13 cellular contexts compared by ENCODE assay signal in the genomic region with DNA sequence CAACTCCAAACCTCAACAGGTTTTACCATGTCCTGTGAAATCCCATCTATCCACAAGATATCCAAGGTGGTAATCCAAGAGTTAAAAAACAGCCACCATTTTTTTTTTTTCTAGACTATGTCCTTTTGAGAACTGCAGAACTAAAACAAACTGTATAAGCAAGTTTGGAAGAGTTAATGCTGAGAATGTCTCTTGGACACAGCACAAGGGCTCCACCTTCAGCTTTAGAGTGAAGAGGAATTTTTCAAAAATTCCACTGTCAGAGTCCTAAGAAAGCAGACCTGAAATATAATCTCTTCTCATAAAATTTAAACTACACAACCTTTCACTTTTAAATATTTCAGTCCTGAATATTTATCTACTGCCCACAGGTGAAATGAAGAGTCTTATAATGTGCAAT.
DNase-seq lines count a peak whose midpoint lies in the region; ATAC-seq, FAIRE-seq and TF ChIP-seq lines count a peak whose summit lies in the region.
"Had no signal": no experiment of that assay in that cellular context is flagged by ENCODE, and none has a peak within 500 bp of the region (broad histone marks: within the 10 kb centered on the region; RNA-seq: fewer than 3 reads in every experiment).

No MANE protein-coding gene starts in this region.

- H3K9me2 ChIP-seq in SK-N-SH = no peaks in the 10 kb centered on the region
- H3K9me2 ChIP-seq in PC-9 (ENCODE audit: insufficient read depth) = no peaks in the 10 kb centered on the region

- CTCF ChIA-PET in SK-N-SH (lab: Yijun Ruan, JAX) = interaction anchor here (0.7 to 1.5 kb wide), 2 partner anchors 16 to 139 kb away, joined by 4 to 5 read pairs; no protein-coding TSS in a partner anchor
- CTCF ChIA-PET in HepG2 (lab: Yijun Ruan, JAX; ENCODE audit: low intra/inter-chr PET ratio, low total read pairs) = no interaction called here
- CTCF ChIA-PET in PC-9 (lab: Charles Lee) = interaction anchor here (0.5 kb wide), 1 partner anchor 31 kb away, joined by 4 read pairs; no protein-coding TSS in a partner anchor

- H3K36me3 ChIP-seq in SK-N-SH (replicated peaks in 1 of 2; ENCODE audit: control insufficient read depth in 1 of 2, insufficient read depth in 2 of 2, low read length in 1 of 2) (no peaks in the 10 kb centered on the region), HepG2 (replicated peaks in 1 of 2; ENCODE audit: control insufficient read depth in 1 of 2, insufficient read depth in 2 of 2, low read length in 2 of 2) (no peaks in the 10 kb centered on the region), PC-9 (ENCODE audit: low read depth) (no peaks in the 10 kb centered on the region), upper lobe of right lung (no peaks in the 10 kb centered on the region)
- H3K36me3 ChIP-seq: lower lobe of right lung had no signal

- intact Hi-C loops in HepG2 (cut with micrococcal nuclease; ENCODE audit: unreplicated experiment) = no loop called here
- intact Hi-C loops in PC-9 (cut with micrococcal nuclease; ENCODE audit: unreplicated experiment) = no loop called here
- intact Hi-C loops in upper lobe of right lung (cut with DNase I) = no loop called here

- H3K4me1 ChIP-seq in SK-N-SH (ENCODE audit: control insufficient read depth in 1 of 2, insufficient read depth in 2 of 2, low read depth in 1 of 2, low read length in 1 of 2) (peaks cover 0 to 10% of the 10 kb centered on the region in 2 experiments; a peak in 1 of 4 replicates), HepG2 (ENCODE audit: insufficient read depth, low read length) (no peaks in the 10 kb centered on the region), PC-9 (replicated peaks; ENCODE audit: insufficient read depth) (no peaks in the 10 kb centered on the region), upper lobe of right lung (no peaks in the 10 kb centered on the region)
- H3K4me1 ChIP-seq: lower lobe of right lung had no signal

- H3K79me2 ChIP-seq in SK-N-SH (ENCODE audit: insufficient read depth) (no peaks in the 10 kb centered on the region), HepG2 (ENCODE audit: insufficient read depth, low read length) (no peaks in the 10 kb centered on the region), PC-9 (ENCODE audit: low read depth) (no peaks in the 10 kb centered on the region)

- H3K4me2 ChIP-seq in SK-N-SH (no peak overlapping the region), HepG2 (ENCODE audit: low read depth, low read length) (no peak overlapping the region), PC-9 (no peak overlapping the region)

- no peak for FAIRE-seq in HepG2 (lab: Jason Lieb, UNC)

- no peak overlapping the region; a peak in 1 of 4 replicates for H3K4me3 ChIP-seq in SK-N-SH (ENCODE audit: low read depth in 2 of 2, low read length in 1 of 2)
- H3K4me3 ChIP-seq in HepG2 (replicated peaks in 1 of 3; ENCODE audit: insufficient read depth in 1 of 3, low read depth in 2 of 3, low read length in 3 of 3) = no peak overlapping the region
- H3K4me3 ChIP-seq in PC-9 = no peak overlapping the region
- no peak overlapping the region for H3K4me3 ChIP-seq in upper lobe of right lung
- H3K4me3 ChIP-seq: lower lobe of right lung had no signal

- POLR2A ChIA-PET in SK-N-SH (lab: Yijun Ruan, JAX) (no interaction called here), HepG2 (lab: Yijun Ruan, JAX) (no interaction called here), PC-9 (lab: Charles Lee; ENCODE audit: unreplicated experiment) (interaction anchor here (0.6 kb wide), 1 partner anchor 17 kb away, joined by 3 read pairs; no protein-coding TSS in a partner anchor)

- H3K27me3 ChIP-seq in SK-N-SH (ENCODE audit: insufficient read depth) = no peaks in the 10 kb centered on the region
- H3K27me3 ChIP-seq in HepG2 (ENCODE audit: control insufficient read depth in 1 of 2, insufficient read depth in 2 of 2, low read length in 2 of 2) = no peaks in the 10 kb centered on the region
- 0 out of 2 replicates have a peak, but pooled peaks cover 8% of the 10 kb centered on the region for H3K27me3 ChIP-seq in PC-9 (ENCODE audit: insufficient read depth, low read depth)
- no peaks in the 10 kb centered on the region for H3K27me3 ChIP-seq in upper lobe of right lung

- H3K9me3 ChIP-seq in SK-N-SH = no peaks in the 10 kb centered on the region
- no peaks in the 10 kb centered on the region for H3K9me3 ChIP-seq in HepG2 (ENCODE audit: low read length)
- no peaks in the 10 kb centered on the region for H3K9me3 ChIP-seq in PC-9 (ENCODE audit: insufficient read depth, low read depth)
- no peaks in the 10 kb centered on the region for H3K9me3 ChIP-seq in upper lobe of right lung
- H3K9me3 ChIP-seq: lower lobe of right lung had no signal

- peak; percentile 68 for TF ChIP-seq CTCF in SK-N-SH (IDR thresholded peaks at IDR 0.05)
- peak; percentile 24; the same call in 1 of the 2 replicates for TF ChIP-seq CTCF in HepG2 (CRISPR knock-in tag; IDR thresholded peaks at IDR 0.05)
- TF ChIP-seq CTCF in PC-9 (conservative IDR thresholded peaks at IDR 0.05) = no peak
- TF ChIP-seq CTCF in GM13976 (IDR thresholded peaks at IDR 0.05; ENCODE audit: borderline replicate concordance, control extremely low read depth, extremely low read depth, insufficient read depth, missing control alignments) = no peak
- no peak for TF ChIP-seq CTCF in upper lobe of right lung (IDR thresholded peaks at IDR 0.05)

- H2AFZ ChIP-seq in SK-N-SH (ENCODE audit: low read depth) = peak overlapping the region; percentile 57
- no peak overlapping the region for H2AFZ ChIP-seq in HepG2 (ENCODE audit: low read length)
- H2AFZ ChIP-seq in PC-9 = no peak overlapping the region

- H3K9ac ChIP-seq in SK-N-SH (no peak overlapping the region), HepG2 (ENCODE audit: insufficient read depth, low read depth, low read length) (no peak overlapping the region)

- ATAC-seq in HepG2 (no peak), upper lobe of right lung (no peak)
- ATAC-seq: lower lobe of right lung, right cardiac atrium had no signal

- DNase-seq in DMS53 (lab: John Stamatoyannopoulos, UW) (peak; percentile 57), SK-N-SH (no peak), HepG2 (ENCODE audit: low spot score) (no peak), PC-9 (no peak), DMS153 (lab: John Stamatoyannopoulos, UW) (no peak), GM13976 (ENCODE audit: low spot score) (no peak), upper lobe of right lung (no peak)
- DNase-seq: activated CD8-positive, alpha-beta memory T cell treated with anti-CD3 and anti-CD28 coated beads, Interleukin-2, amount 50 U/mL, for 4 hours; CD4-positive, alpha-beta T cell; lower lobe of right lung; NCI-H2029; right cardiac atrium had no signal

- no peak overlapping the region for H3K27ac ChIP-seq in SK-N-SH (ENCODE audit: low read depth in 2 of 2, low read length in 1 of 2)
- H3K27ac ChIP-seq in HepG2 (ENCODE audit: extremely low read length, insufficient read depth, low read length) = no peak overlapping the region
- no peak overlapping the region for H3K27ac ChIP-seq in PC-9
- no peak overlapping the region for H3K27ac ChIP-seq in upper lobe of right lung
- H3K27ac ChIP-seq: lower lobe of right lung had no signal

- in situ Hi-C loops in HepG2 (cut with HindIII; ENCODE audit: extremely low pct_ligation_motif_present, low pct_unique_long_range_greater_than_20kb) (no loop called here), GM13976 (cut with MboI; ENCODE audit: low sequenced_read_pairs, unreplicated experiment) (no loop called here)

- no peaks in the 10 kb centered on the region for H3F3A ChIP-seq in SK-N-SH (replicated peaks; ENCODE audit: insufficient read depth)
- H3F3A ChIP-seq in PC-9 (ENCODE audit: insufficient read depth, low read depth) = no peaks in the 10 kb centered on the region

- TF ChIP-seq POLR2A in HepG2 (IDR thresholded peaks at IDR 0.05; ENCODE audit: insufficient read depth in 1 of 2, low read depth in 2 of 2, low read length in 2 of 2) = no peak

- BruUV-seq in HepG2 (replicated peaks; lab: Mats Ljungman, UMichigan) (no TSS peak), PC-9 (replicated peaks; lab: Mats Ljungman, UMichigan) (no TSS peak)

- TF ChIP-seq EP300 in Ishikawa (IDR thresholded peaks at IDR 0.05; ENCODE audit: borderline replicate concordance) = no peak
- TF ChIP-seq EP300 in SK-N-SH (IDR thresholded peaks at IDR 0.05; ENCODE audit: borderline replicate concordance in 1 of 2, low read depth in 1 of 2, low read length in 1 of 2) = no peak
- TF ChIP-seq EP300 in HepG2 (IDR thresholded peaks at IDR 0.05; ENCODE audit: low read depth in 2 of 2, low read length in 2 of 2) = no peak
- no peak for TF ChIP-seq EP300 in HepG2 (CRISPR knock-in tag; IDR thresholded peaks at IDR 0.05; ENCODE audit: borderline replicate concordance)

- H4K20me1 ChIP-seq in SK-N-SH (ENCODE audit: insufficient read depth) (no peaks in the 10 kb centered on the region), HepG2 (ENCODE audit: insufficient read depth, low read length) (no peaks in the 10 kb centered on the region), PC-9 (ENCODE audit: insufficient read depth) (no peaks in the 10 kb centered on the region)

- peak; percentile 14; the same call in 1 of the 2 replicates for TF ChIP-seq RAD21 in Ishikawa (IDR thresholded peaks at IDR 0.05; ENCODE audit: low read depth)
- TF ChIP-seq RAD21 in SK-N-SH (IDR thresholded peaks at IDR 0.05; ENCODE audit: low read length) = peak; percentile 57
- no peak for TF ChIP-seq RAD21 in HepG2 (CRISPR knock-in tag; IDR thresholded peaks at IDR 0.05)

TF ChIP-seq in Ishikawa, 13 proteins besides CTCF, POLR2A, EP300 and RAD21 (continues in another document):
- TF ChIP-seq CREB1 (IDR thresholded peaks at IDR 0.05; ENCODE audit: low read depth) = no peak
- no peak for TF ChIP-seq TAF1 (IDR thresholded peaks at IDR 0.05; ENCODE audit: low read depth)
- TF ChIP-seq ZBTB7A (IDR thresholded peaks at IDR 0.05; ENCODE audit: low read depth) = no peak

TF ChIP-seq in SK-N-SH, 30 proteins besides CTCF, POLR2A, EP300 and RAD21 (continues in another document):
- TF ChIP-seq SMC3 (IDR thresholded peaks at IDR 0.05; ENCODE audit: low read depth, low read length) = 0 out of 2 replicates have a peak, but pooled peaks have one; percentile 27
- TF ChIP-seq, protein P1, sequence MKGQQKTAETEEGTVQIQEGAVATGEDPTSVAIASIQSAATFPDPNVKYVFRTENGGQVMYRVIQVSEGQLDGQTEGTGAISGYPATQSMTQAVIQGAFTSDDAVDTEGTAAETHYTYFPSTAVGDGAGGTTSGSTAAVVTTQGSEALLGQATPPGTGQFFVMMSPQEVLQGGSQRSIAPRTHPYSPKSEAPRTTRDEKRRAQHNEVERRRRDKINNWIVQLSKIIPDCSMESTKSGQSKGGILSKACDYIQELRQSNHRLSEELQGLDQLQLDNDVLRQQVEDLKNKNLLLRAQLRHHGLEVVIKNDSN (IDR thresholded peaks at IDR 0.05; ENCODE audit: borderline replicate concordance, low read depth) = no peak

TF ChIP-seq in HepG2, 621 proteins besides CTCF, POLR2A, EP300 and RAD21 (continues in another document):
- TF ChIP-seq, protein P2, sequence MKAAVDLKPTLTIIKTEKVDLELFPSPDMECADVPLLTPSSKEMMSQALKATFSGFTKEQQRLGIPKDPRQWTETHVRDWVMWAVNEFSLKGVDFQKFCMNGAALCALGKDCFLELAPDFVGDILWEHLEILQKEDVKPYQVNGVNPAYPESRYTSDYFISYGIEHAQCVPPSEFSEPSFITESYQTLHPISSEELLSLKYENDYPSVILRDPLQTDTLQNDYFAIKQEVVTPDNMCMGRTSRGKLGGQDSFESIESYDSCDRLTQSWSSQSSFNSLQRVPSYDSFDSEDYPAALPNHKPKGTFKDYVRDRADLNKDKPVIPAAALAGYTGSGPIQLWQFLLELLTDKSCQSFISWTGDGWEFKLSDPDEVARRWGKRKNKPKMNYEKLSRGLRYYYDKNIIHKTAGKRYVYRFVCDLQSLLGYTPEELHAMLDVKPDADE (CRISPR knock-in tag; IDR thresholded peaks at IDR 0.05) = no peak

Comparison
In these comparisons a context has a peak if more than half of its experiments do, and no peak if none do; other contexts are left out.
1. CTCF ChIP-seq: peak in SK-N-SH (single experiment) and HepG2 (single experiment); none in PC-9 (single experiment), GM13976 (single experiment) and upper lobe of right lung (single experiment).